ENCODE assay signal across 9 cellular contexts in genomic region chr7:18320971-18321567, GRCh38.
DNase-seq lines count a peak whose midpoint lies in the region; ATAC-seq and TF ChIP-seq lines count a peak whose summit lies in the region.
"Had no signal": no experiment of that assay in that cellular context is flagged by ENCODE, and none has a peak within 500 bp of the region (broad histone marks: within the 10 kb centered on the region; RNA-seq: fewer than 3 reads in every experiment).

No MANE protein-coding gene starts in this region.

- H3K4me1 Mint-ChIP-seq in activated CD4-positive, alpha-beta memory T cell treated with anti-CD3 and anti-CD28 coated beads for 36 hours (ENCODE audit: low read depth), result no peaks in the 10 kb centered on the region

- no peaks in the 10 kb centered on the region for H3K36me3 ChIP-seq in left lung

- H3K36me3 Mint-ChIP-seq in activated CD4-positive, alpha-beta memory T cell treated with anti-CD3 and anti-CD28 coated beads for 36 hours, result no peaks in the 10 kb centered on the region

- H3K4me1 ChIP-seq in left lung, result peaks cover 0 to 20% of the 10 kb centered on the region in 2 donors

- no peaks in the 10 kb centered on the region for H3K9me3 Mint-ChIP-seq in activated CD4-positive, alpha-beta memory T cell treated with anti-CD3 and anti-CD28 coated beads for 36 hours

- intact Hi-C loops in left lung (cut with DNase I), result no loop called here
- intact Hi-C loops in activated CD4-positive, alpha-beta memory T cell treated with anti-CD3 and anti-CD28 coated beads for 36 hours (cut with micrococcal nuclease), result loop anchor here (1.0 to 10.0 kb wide), 3 partner anchors 256 to 640 kb away; no protein-coding TSS in a partner anchor

- no peak overlapping the region for H3K27ac Mint-ChIP-seq in activated CD4-positive, alpha-beta memory T cell treated with anti-CD3 and anti-CD28 coated beads for 36 hours

- H3K27ac ChIP-seq in left lung, result no peak overlapping the region
- H3K27ac ChIP-seq: skin epidermis had no signal

- peak; percentile 84 for ATAC-seq in GM18499 (IDR thresholded peaks at IDR 0.05; ENCODE audit: insufficient read depth, unreplicated experiment)
- ATAC-seq in HG02759 (IDR thresholded peaks at IDR 0.05; ENCODE audit: unreplicated experiment), result peak; percentile 74
- peak; percentile 76 for ATAC-seq in left lung

- CTCF ChIA-PET in activated CD4-positive, alpha-beta memory T cell treated with anti-CD3 and anti-CD28 coated beads for 36 hours (lab: Charles Lee), result interaction anchor here (0.6 to 5.3 kb wide), 15 partner anchors 8 to 1338 kb away, joined by 3 to 58 read pairs (median 3); no protein-coding TSS in a partner anchor

- H3K27me3 ChIP-seq in left lung, result no peaks in the 10 kb centered on the region

- TF ChIP-seq CTCF in left lung (IDR thresholded peaks at IDR 0.05), result peak in 1 of 2 donors; percentile 63

- no peaks in the 10 kb centered on the region for H3K9me3 ChIP-seq in left lung

- no peak overlapping the region for H3K4me3 ChIP-seq in left lung
- H3K4me3 ChIP-seq: skin epidermis had no signal

- peaks cover 4% of the 10 kb centered on the region for H3K27me3 Mint-ChIP-seq in activated CD4-positive, alpha-beta memory T cell treated with anti-CD3 and anti-CD28 coated beads for 36 hours

- no peak overlapping the region for H3K4me3 Mint-ChIP-seq in activated CD4-positive, alpha-beta memory T cell treated with anti-CD3 and anti-CD28 coated beads for 36 hours

- POLR2A ChIA-PET in activated CD4-positive, alpha-beta memory T cell treated with anti-CD3 and anti-CD28 coated beads for 36 hours (lab: Charles Lee), result no interaction called here

- DNase-seq in AML-193 (lab: John Stamatoyannopoulos, UW) (peak; percentile 60 to 69), NCI-H1092 treated with DMSO at 0.1 percent for 48 hours (lab: John Stamatoyannopoulos, UW) (peak; percentile 43), astrocyte of the hippocampus (ENCODE audit: low read depth, low spot score) (peak; percentile 55), left lung (no peak)
- no peak for DNase-seq in effector CD4-positive, alpha-beta T cell
- no peak for DNase-seq in activated CD4-positive, alpha-beta memory T cell treated with anti-CD3 and anti-CD28 coated beads for 36 hours

Comparison
In these comparisons a context has a peak if more than half of its experiments do, and no peak if none do; other contexts are left out.
1. DNase-seq: peak in AML-193 (2 of 2), NCI-H1092 treated with DMSO at 0.1 percent for 48 hours (single experiment) and astrocyte of the hippocampus (single experiment); none in left lung (0 of 2), effector CD4-positive, alpha-beta T cell (single experiment) and activated CD4-positive, alpha-beta memory T cell treated with anti-CD3 and anti-CD28 coated beads for 36 hours (single experiment).
2. Peak in every context shown above with its lines, with median percentiles within 50 percentile points of each other: ATAC-seq.